In genomic region chr5:124738751-124739559, GRCh38 we compare ENCODE assay signal across 9 cellular contexts. TPM values are rescaled to one million over a fixed set of nuclear protein-coding genes. Genes with fewer than 3 reads are reported as not detected.
DNase-seq lines count a peak whose midpoint lies in the region; ATAC-seq, FAIRE-seq and TF ChIP-seq lines count a peak whose summit lies in the region.
"Had no signal": no experiment of that assay in that cellular context is flagged by ENCODE, and none has a peak within 500 bp of the region (broad histone marks: within the 10 kb centered on the region; RNA-seq: fewer than 3 reads in every experiment).

No MANE protein-coding gene starts in this region.

- no peak overlapping the region for H3K14ac ChIP-seq in H1 (ENCODE audit: insufficient read length)

- TF ChIP-seq CTCF in GM12864 (IDR thresholded peaks at IDR 0.05; ENCODE audit: low read depth, low read length, missing control alignments), result peak; percentile 27
- TF ChIP-seq CTCF in H1 (IDR thresholded peaks at IDR 0.05; ENCODE audit: control extremely low read depth in 1 of 3, insufficient read depth in 1 of 3, low read depth in 1 of 3, low read length in 3 of 3), result peak in 1 of 3 experiments; percentile 32; a peak in 2 of 4 replicates

- TF ChIP-seq EP300 in H1 (IDR thresholded peaks at IDR 0.05; ENCODE audit: borderline replicate concordance in 1 of 2, low read depth in 2 of 2, low read length in 2 of 2), result 0 out of 3 replicates have a peak, but pooled peaks of 1 of the 2 experiments have one; percentile 30

- POLR2A ChIA-PET in H1 (lab: Charles Lee; ENCODE audit: partially characterized antibody), result interaction anchor here (0.6 to 6.5 kb wide), 6 partner anchors 10 to 83 kb away, joined by 3 to 74 read pairs (median 4); no protein-coding TSS in a partner anchor

- H2BK20ac ChIP-seq in H1 (ENCODE audit: low read length), result no peak overlapping the region

- H4K5ac ChIP-seq in H1 (ENCODE audit: insufficient read length, low read depth, low read length), result no peak overlapping the region

- H3K9me3 ChIP-seq in H1 (ENCODE audit: insufficient read depth in 2 of 2, low read depth in 1 of 2, low read length in 1 of 2), result peaks cover 0 to 4% of the 10 kb centered on the region in 2 experiments; a peak in 1 of 4 replicates
- no peaks in the 10 kb centered on the region for H3K9me3 ChIP-seq in neuron (ENCODE audit: low read length)

- H3K4me1 ChIP-seq in H1 (replicated peaks in 1 of 4; ENCODE audit: control insufficient read depth in 3 of 4, insufficient read depth in 4 of 4, low read length in 3 of 4), result peaks cover 11 to 48% (median 29%) of the 10 kb centered on the region in 4 experiments
- H3K4me1 ChIP-seq in neuron (ENCODE audit: insufficient read depth, low read length), result peaks cover 74% of the 10 kb centered on the region

- peaks cover 25 to 94% of the 10 kb centered on the region in 2 experiments for H3K79me2 ChIP-seq in H1 (ENCODE audit: control insufficient read depth in 1 of 2, insufficient read depth in 2 of 2, low read length in 2 of 2)

- no peak overlapping the region for H3K9ac ChIP-seq in H1 (replicated peaks in 1 of 4; ENCODE audit: extremely low read depth in 1 of 4, low read depth in 3 of 4, low read length in 3 of 4)

- H2AFZ ChIP-seq in H1 (ENCODE audit: low read length) (no peak overlapping the region), neuron (ENCODE audit: low read depth, low read length) (no peak overlapping the region)

- H3K4ac ChIP-seq in H1 (replicated peaks; ENCODE audit: insufficient read length, low read depth, low read length), result no peak overlapping the region

- CTCF ChIA-PET in H1 (lab: Charles Lee; ENCODE audit: partially characterized antibody), result interaction anchor here (0.6 to 1.5 kb wide), 8 partner anchors 10 to 840 kb away, joined by 3 to 5 read pairs (median 3); no protein-coding TSS in a partner anchor

- peaks cover 7% of the 10 kb centered on the region for H3K23me2 ChIP-seq in H1 (ENCODE audit: low read depth, low read length)

- no peak for DNase-seq in GM12864 (ENCODE audit: low read depth)
- DNase-seq in NCI-H2196 (lab: John Stamatoyannopoulos, UW; ENCODE audit: unreplicated experiment), result peak; percentile 35
- DNase-seq in H1 (ENCODE audit: low read depth in 1 of 2, low spot score in 2 of 2), result peak in 1 of 2 experiments; percentile 66
- no peak for DNase-seq in kidney glomerular epithelial cell (lab: John Stamatoyannopoulos, UW)
- no peak for DNase-seq in activated T-cell treated with anti-CD3 and anti-CD28 coated beads, Interleukin-2, amount 50 U/mL, for 48 hours
- DNase-seq: activated CD4-positive, CD25-positive, alpha-beta regulatory T cell treated with anti-CD3 and anti-CD28 coated beads, Interleukin-2, amount 50 U/mL, for 72 hours had no signal

- H2BK12ac ChIP-seq in H1 (ENCODE audit: low read depth, low read length), result no peak overlapping the region

- no peak overlapping the region for H3K18ac ChIP-seq in H1 (ENCODE audit: extremely low read depth, low read length)

- H3K4me3 ChIP-seq in GM12864 (ENCODE audit: low read depth, low read length) (peak overlapping the region; percentile 51; the same call in 1 of the 2 replicates), H1 (ENCODE audit: extremely low read depth in 1 of 4, insufficient read depth in 2 of 4, low read depth in 3 of 4, low read length in 4 of 4) (peak overlapping the region in 1 of 4 experiments; percentile 40; a peak in 5 of 8 replicates), neuron (ENCODE audit: low read length) (peak overlapping the region; percentile 64)

- ATAC-seq in HG03135 (IDR thresholded peaks at IDR 0.05; ENCODE audit: unreplicated experiment) (no peak), esophagus mucosa (no peak)

- H3K79me1 ChIP-seq in H1 (ENCODE audit: low read depth, low read length), result peaks cover 3% of the 10 kb centered on the region

- H3K27me3 ChIP-seq in H1 (replicated peaks in 1 of 4; ENCODE audit: control insufficient read depth in 3 of 4, extremely low read depth in 1 of 4, insufficient read depth in 3 of 4, low read length in 3 of 4) (no peaks in the 10 kb centered on the region), neuron (ENCODE audit: insufficient read depth, low read length) (no peaks in the 10 kb centered on the region)

- H4K8ac ChIP-seq in H1 (ENCODE audit: extremely low read depth, insufficient read depth, low read length), result no peak overlapping the region

- no peak overlapping the region for H3K23ac ChIP-seq in H1 (ENCODE audit: insufficient read length)

- H3K27ac ChIP-seq in H1 (ENCODE audit: low read depth, low read length), result no peak overlapping the region

- no peak overlapping the region for H3K56ac ChIP-seq in H1 (replicated peaks; ENCODE audit: insufficient read length, low read depth, low read length)

- H2AK5ac ChIP-seq in H1 (ENCODE audit: low read depth, low read length), result no peak overlapping the region

- WGBS in H1 (ENCODE audit: extremely low coverage in 1 of 2, insufficient coverage in 1 of 2, insufficient read length in 1 of 2, insufficient replicate concordance in 2 of 2, low coverage in 1 of 2, low lambda C conversion rate in 2 of 2, missing lambda C conversion rate in 1 of 2), 2 experiments, result 5% methylated on average over 9 of the region's 9 CpGs; no CpG with 5 or more reads in 1 of the 2 experiments

- H4K91ac ChIP-seq in H1 (replicated peaks; ENCODE audit: insufficient read length, low read length), result no peak overlapping the region

- H3K4me2 ChIP-seq in H1 (ENCODE audit: insufficient read depth in 1 of 2, low read depth in 2 of 2, low read length in 2 of 2), result peak overlapping the region; percentile 56 to 64

- no peak for TF ChIP-seq POLR2A in H1 (IDR thresholded peaks at IDR 0.05; ENCODE audit: control extremely low read depth in 1 of 2, low read depth in 2 of 2, low read length in 2 of 2)

- H3K36me3 ChIP-seq in H1 (ENCODE audit: control insufficient read depth in 2 of 4, insufficient read depth in 4 of 4, low read length in 3 of 4) (peaks cover 0 to 2% (median 0%) of the 10 kb centered on the region in 4 experiments; a peak in 1 of 8 replicates), neuron (ENCODE audit: insufficient read depth, low read length) (peaks cover 7% of the 10 kb centered on the region)

- no peak; a peak in 3 of 4 replicates for TF ChIP-seq RAD21 in H1 (IDR thresholded peaks at IDR 0.05 in 1 of 2, conservative IDR thresholded peaks at IDR 0.05 in 1 of 2; ENCODE audit: low read depth in 2 of 2, low read length in 2 of 2)

- H2BK120ac ChIP-seq in H1 (replicated peaks; ENCODE audit: low read depth, low read length), result peak overlapping the region; percentile 92

- no peak overlapping the region for H2BK5ac ChIP-seq in H1 (ENCODE audit: low read depth, low read length)

- peak; percentile 99 for FAIRE-seq in H1 (lab: Jason Lieb, UNC)

- peaks cover 3 to 18% of the 10 kb centered on the region in 2 experiments for H4K20me1 ChIP-seq in H1 (replicated peaks in 1 of 2; ENCODE audit: control insufficient read depth in 1 of 2, insufficient read depth in 2 of 2, low read length in 2 of 2)

- H2BK15ac ChIP-seq in H1 (ENCODE audit: low read length), result no peak overlapping the region

TF ChIP-seq in H1, 55 proteins besides CTCF, POLR2A, EP300 and RAD21 (continues in another document):
- TF ChIP-seq TEAD4 (IDR thresholded peaks at IDR 0.05; ENCODE audit: low read depth, low read length) (peak; percentile 66), TBP (IDR thresholded peaks at IDR 0.05; ENCODE audit: low read depth, low read length) (no peak), GABPA (IDR thresholded peaks at IDR 0.05; ENCODE audit: borderline replicate concordance, insufficient read depth, low read length) (no peak), KDM4A (IDR thresholded peaks at IDR 0.05; ENCODE audit: low read depth, low read length, severe bottlenecking) (no peak), PHF8 (conservative IDR thresholded peaks at IDR 0.05; ENCODE audit: low read depth, low read length) (no peak), SP4 (IDR thresholded peaks at IDR 0.05; ENCODE audit: low read length) (no peak), CEBPB (IDR thresholded peaks at IDR 0.05; ENCODE audit: low read depth, low read length) (no peak), TCF12 (IDR thresholded peaks at IDR 0.05; ENCODE audit: low read depth, low read length) (0 out of 2 replicates have a peak, but pooled peaks have one; percentile 70)

RNA-seq across cellular contexts. Expression of gene ZNF608, which starts 7.5 kb away (rescaled TPM):
- 40.4 and 40.8 TPM in 2 replicates for total RNA-seq in H1 (2021; fragmentation: NEBNext Ultra II Directional; extraction: Animal tissue kit (Norgen Biotek cat#: 25700))
- polyA plus RNA-seq in H1 (2011; rRNA removed), result 13.3 and 17.2 TPM in 2 replicates
- polyA plus RNA-seq in H1 (2011; cell fraction: cytosol; rRNA removed), result 21.6 TPM
- 22.2 TPM for polyA plus RNA-seq in H1 (2011; cell fraction: nucleus; rRNA removed)
- polyA plus RNA-seq in H1 (2012, experiment 1 of 2), result 26.7 to 29.8 TPM (median 28.7 TPM) in 4 replicates
- 2.2 TPM for polyA plus RNA-seq in H1 (2012, experiment 2 of 2)
- 27.0 TPM for polyA plus RNA-seq in H1 (2013, experiment 1 of 2)
- 23.0 TPM for polyA plus RNA-seq in H1 (2013, experiment 2 of 2)
- polyA minus RNA-seq in H1 (2011; rRNA and poly(A)+ RNA removed), result 38.1 and 43.4 TPM in 2 replicates
- 17.6 TPM for polyA minus RNA-seq in H1 (2011; cell fraction: cytosol; rRNA and poly(A)+ RNA removed)
- polyA minus RNA-seq in H1 (2011; cell fraction: nucleus; rRNA and poly(A)+ RNA removed), result 69.6 TPM
- 6.7 TPM for total RNA-seq in esophagus mucosa
